ENCODE assay signal across 11 cellular contexts in the genomic region with DNA sequence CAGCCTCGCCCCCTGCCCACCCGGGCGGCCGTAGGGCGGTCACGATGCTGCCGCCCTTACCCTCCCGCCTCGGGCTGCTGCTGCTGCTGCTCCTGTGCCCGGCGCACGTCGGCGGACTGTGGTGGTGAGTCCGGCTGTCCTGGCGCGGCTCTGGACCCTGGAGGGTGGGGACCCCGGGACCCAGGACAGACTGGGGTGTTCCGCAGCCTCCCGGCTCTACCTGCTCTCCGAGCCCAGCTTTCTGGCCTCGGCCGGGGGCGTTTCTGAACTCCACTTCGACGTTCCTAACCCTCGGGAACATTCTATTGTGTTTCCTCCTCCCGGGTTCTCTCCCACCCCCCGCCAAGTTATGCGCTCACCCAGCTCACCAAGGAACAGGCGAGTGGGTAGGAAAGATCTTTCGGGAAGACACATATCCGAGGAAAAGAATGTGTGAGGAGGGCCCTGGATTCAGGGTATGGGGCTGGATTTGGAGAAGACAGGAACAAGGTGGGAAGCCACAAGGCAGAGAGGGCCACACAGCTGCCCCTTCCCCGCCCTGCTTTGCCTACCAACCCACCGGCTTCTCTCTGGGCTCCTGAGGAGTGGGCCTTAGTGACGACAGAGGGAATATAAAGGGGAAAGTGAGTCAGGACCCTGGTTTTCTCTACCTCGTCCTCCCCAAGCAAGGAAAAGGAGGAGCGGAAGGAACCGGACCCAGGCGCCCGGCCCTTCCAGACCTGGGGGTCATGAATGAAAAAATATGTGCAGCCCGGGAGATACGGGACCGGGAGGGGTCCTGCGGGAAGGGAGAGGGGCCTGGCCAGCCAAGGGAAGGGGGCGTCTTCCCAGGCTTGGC. TPM values are rescaled to one million over a fixed set of nuclear protein-coding genes. Genes with fewer than 3 reads are reported as not detected.
DNase-seq lines count a peak whose midpoint lies in the region; ATAC-seq lines count a peak whose summit lies in the region.
"Had no signal": no experiment of that assay in that cellular context is flagged by ENCODE, and none has a peak within 500 bp of the region (broad histone marks: within the 10 kb centered on the region; RNA-seq: fewer than 3 reads in every experiment).

No MANE protein-coding gene starts in this region.

- DNase-seq in H7 (peak; percentile 61), T-helper 17 cell (no peak), right cardiac atrium (peak in 1 of 3 donors; percentile 55), skeletal muscle cell (ENCODE audit: low read depth) (no peak), amygdala (lab: John Stamatoyannopoulos, UW) (no peak), NCI-H1694 (lab: John Stamatoyannopoulos, UW) (no peak)
- no peak for DNase-seq in stimulated activated CD4-positive, alpha-beta T cell treated with anti-CD3 and anti-CD28 coated beads, Interleukin-2, amount 100 ng/mL, for 48 hours
- DNase-seq: cerebellar nuclear complex had no signal

- H3K27ac ChIP-seq in right cardiac atrium (ENCODE audit: low read length), result no peak overlapping the region

- H3K9me3 ChIP-seq in T-helper 17 cell (ENCODE audit: control insufficient read depth, low read length, poor library complexity, severe bottlenecking), result no peaks in the 10 kb centered on the region
- H3K9me3 ChIP-seq in right cardiac atrium (ENCODE audit: control insufficient read depth, low read length), result no peaks in the 10 kb centered on the region

- H3K4me3 Mint-ChIP-seq in T-helper 17 cell, result peak overlapping the region; percentile 91

- no peak overlapping the region for H3K27ac Mint-ChIP-seq in T-helper 17 cell

- H3K4me1 ChIP-seq in right cardiac atrium (ENCODE audit: control insufficient read depth, insufficient read depth, low read length), result no peaks in the 10 kb centered on the region

- H3K27me3 ChIP-seq in H7 (ENCODE audit: control insufficient read depth, insufficient read depth, low read length) (peaks cover 88% of the 10 kb centered on the region), right cardiac atrium (ENCODE audit: control insufficient read depth, insufficient read depth) (no peaks in the 10 kb centered on the region)

- peaks cover 15% of the 10 kb centered on the region for H3K36me3 Mint-ChIP-seq in T-helper 17 cell (ENCODE audit: low read depth)

- intact Hi-C loops in right cardiac atrium (cut with DNase I), result loop anchor here in 1 of 4 donors (10.0 kb wide), 1 partner anchor 145 kb away; the partner anchor contains the start of gene TTLL4

- ATAC-seq in T-helper 17 cell, result no peak
- ATAC-seq in right cardiac atrium, result no peak
- ATAC-seq in HG02759 (IDR thresholded peaks at IDR 0.05; ENCODE audit: unreplicated experiment), result no peak

- WGBS in right cardiac atrium, result 2% methylated on average over 46 of the region's 46 CpGs

- H3K4me1 Mint-ChIP-seq in T-helper 17 cell, result peaks cover 17% of the 10 kb centered on the region

- peaks cover 89% of the 10 kb centered on the region for H3K27me3 Mint-ChIP-seq in T-helper 17 cell

- H3K4me3 ChIP-seq in H7 (ENCODE audit: insufficient read depth, low read depth, low read length) (peak overlapping the region; percentile 14), right cardiac atrium (ENCODE audit: low read length) (peak overlapping the region; percentile 52), skeletal muscle cell (ENCODE audit: low read depth, low read length) (peak overlapping the region; percentile 23)

- H3K36me3 ChIP-seq in H7 (replicated peaks; ENCODE audit: control insufficient read depth, insufficient read depth, low read length), result no peaks in the 10 kb centered on the region

RNA-seq across cellular contexts. Expression of gene WNT6, which starts 0.6 kb away (rescaled TPM):
- not detected in 2 replicates for total RNA-seq in H7 (2014; rRNA removed; shearing (Covaris generic))
- total RNA-seq in T-helper 17 cell (not detected), right cardiac atrium (1 to 10 TPM in 3 of 4 donors, under 1 TPM in 1; 0.86 to 2.1 (median 1.2) TPM)
- polyA plus RNA-seq in right cardiac atrium, result 1.7 TPM
- total RNA-seq: T-helper 2 cell treated with Interferon-gamma antibody and Interleukin-4, amounts not matched to agents 100 ng/mL and 5 ng/mL, for 36 hours had no signal

RNA-seq across cellular contexts. Expression of gene WNT10A, which starts 20.4 kb away (rescaled TPM):
- 0.33 TPM in 1 of 2 replicates, not detected in the other for total RNA-seq in H7 (2014; rRNA removed; shearing (Covaris generic))
- total RNA-seq in T-helper 17 cell, result 10 to 100 TPM in 1 of 2 donors, 1 to 10 TPM in 1; 5.5 to 14.4 TPM
- not detected for total RNA-seq in right cardiac atrium
- polyA plus RNA-seq in right cardiac atrium, result not detected

RNA-seq across cellular contexts. Expression of gene PRKAG3, which starts 28.6 kb away (rescaled TPM):
- not detected in 2 replicates for total RNA-seq in H7 (2014; rRNA removed; shearing (Covaris generic))
- total RNA-seq in T-helper 17 cell, result not detected
- total RNA-seq in right cardiac atrium, result under 1 TPM in 2 of 4 donors, not detected in 2; 0.14 to 0.15 TPM
- polyA plus RNA-seq in right cardiac atrium, result 0.07 TPM
- total RNA-seq: M059J; T-helper 2 cell treated with Interferon-gamma antibody and Interleukin-4, amounts not matched to agents 100 ng/mL and 5 ng/mL, for 36 hours had no signal
